In genomic region chr16:5176505-5176904, GRCh38 we compare ENCODE assay signal across 2 cellular contexts.
TF ChIP-seq lines count a peak whose summit lies in the region.

No MANE protein-coding gene starts in this region.

TF ChIP-seq in GM23338, 12 proteins besides CTCF, POLR2A, EP300 and RAD21:
- TF ChIP-seq ZNF331 (CRISPR knock-in tag; IDR thresholded peaks at IDR 0.05; ENCODE audit: low read depth) (no peak), REST (IDR thresholded peaks at IDR 0.05; ENCODE audit: unreplicated experiment) (peak; percentile 84), NANOG (IDR thresholded peaks at IDR 0.05; ENCODE audit: borderline replicate concordance) (no peak)

TF ChIP-seq in H1, 55 proteins besides CTCF, POLR2A, EP300 and RAD21:
- TF ChIP-seq MAX (IDR thresholded peaks at IDR 0.05) = 0 out of 2 replicates have a peak, but pooled peaks have one; percentile 12
- TF ChIP-seq SIN3A (conservative IDR thresholded peaks at IDR 0.05 in 1 of 2, IDR thresholded peaks at IDR 0.05 in 1 of 2; ENCODE audit: low read depth in 1 of 2, low read length in 2 of 2) = peak; percentile 85 to 89
- no peak for TF ChIP-seq SP1 (IDR thresholded peaks at IDR 0.05; ENCODE audit: low read depth, low read length)
- no peak for TF ChIP-seq BRCA1 (IDR thresholded peaks at IDR 0.05; ENCODE audit: low read depth, low read length)
